In genomic region chr5:120413706-120414105, GRCh38 we compare ENCODE assay signal across 28 cellular contexts. TPM values are rescaled to one million over a fixed set of nuclear protein-coding genes. Genes with fewer than 3 reads are reported as not detected.
DNase-seq lines count a peak whose midpoint lies in the region; ATAC-seq and TF ChIP-seq lines count a peak whose summit lies in the region.
"Had no signal": no experiment of that assay in that cellular context is flagged by ENCODE, and none has a peak within 500 bp of the region (broad histone marks: within the 10 kb centered on the region; RNA-seq: fewer than 3 reads in every experiment).

No MANE protein-coding gene starts in this region.

- no peaks in the 10 kb centered on the region for H3K27me3 ChIP-seq in breast epithelium
- no peaks in the 10 kb centered on the region for H3K27me3 ChIP-seq in naive thymus-derived CD4-positive, alpha-beta T cell (ENCODE audit: control insufficient read depth in 2 of 2, insufficient read depth in 2 of 2, low read length in 2 of 2)
- H3K27me3 ChIP-seq: BE2C, cardiac muscle cell, pancreas, right lobe of liver, transverse colon had no signal

- CTCF ChIA-PET in MCF 10A (lab: Yijun Ruan, JAX): no interaction called here
- CTCF ChIA-PET in naive thymus-derived CD4-positive, alpha-beta T cell (lab: Charles Lee): no interaction called here

- intact Hi-C loops in MCF 10A (cut with micrococcal nuclease): no loop called here
- intact Hi-C loops in breast epithelium (cut with DNase I; ENCODE audit: low total_unique reads): no loop called here
- intact Hi-C loops in naive thymus-derived CD4-positive, alpha-beta T cell (cut with micrococcal nuclease): no loop called here

- no TSS peak for BruUV-seq in MCF 10A (replicated peaks; lab: Mats Ljungman, UMichigan)

- DNase-seq in MCF 10A (ENCODE audit: unreplicated experiment) (peak; percentile 13), breast epithelium (ENCODE audit: low spot score in 2 of 2) (no peak), astrocyte of the cerebellum (ENCODE audit: low read depth) (peak; percentile 90), fibroblast of the conjunctiva (ENCODE audit: low read depth) (peak; percentile 24), omental fat pad (ENCODE audit: low spot score) (no peak)
- no peak for DNase-seq in activated effector memory CD4-positive, alpha-beta T cell treated with anti-CD3 and anti-CD28 coated beads, Interleukin-2, amount 50 U/mL, for 16 hours
- DNase-seq in naive thymus-derived CD4-positive, alpha-beta T cell: no peak
- DNase-seq in activated CD4-positive, alpha-beta T cell treated with anti-CD3 and anti-CD28 coated beads, Interleukin-2, amount 50 U/mL, for 1 hour: no peak
- DNase-seq: 8988T; activated CD4-positive, alpha-beta memory T cell treated with anti-CD3 and anti-CD28 coated beads for 36 hours; activated gamma-delta T cell; activated naive CD8-positive, alpha-beta T cell treated with anti-CD3 and anti-CD28 coated beads, Interleukin-2, amount 50 U/mL, for 24 hours; BE2C; GOT3; NCI-H1417 treated with DMSO at 0.1 percent for 48 hours; NCI-H510A; pancreas; right lobe of liver; RPMI8226; T-helper 9 cell; transverse colon had no signal

- peaks cover 13% of the 10 kb centered on the region for H3K9me3 Mint-ChIP-seq in MCF 10A (ENCODE audit: unreplicated experiment)
- peaks cover 0 to 14% (median 4%) of the 10 kb centered on the region in 11 donors for H3K9me3 Mint-ChIP-seq in naive thymus-derived CD4-positive, alpha-beta T cell
- H3K9me3 Mint-ChIP-seq: activated naive CD8-positive, alpha-beta T cell treated with anti-CD3 and anti-CD28 coated beads, Interleukin-2, amount 50 U/mL, for 24 hours had no signal

- ATAC-seq in naive thymus-derived CD4-positive, alpha-beta T cell: no peak
- no peak for ATAC-seq in omental fat pad (ENCODE audit: low FRiP score)
- ATAC-seq: activated naive CD8-positive, alpha-beta T cell treated with anti-CD3 and anti-CD28 coated beads, Interleukin-2, amount 50 U/mL, for 24 hours; left lobe of liver; natural killer cell treated with Interleukin-12 subunit alpha and Interleukin-12 subunit beta and Interleukin-15 and Interleukin-18, amount 100 ng/mL, for 72 hours; pancreas; right lobe of liver; WTC11 had no signal

- no peak overlapping the region for H3K4me3 Mint-ChIP-seq in MCF 10A (ENCODE audit: unreplicated experiment)
- no peak overlapping the region for H3K4me3 Mint-ChIP-seq in naive thymus-derived CD4-positive, alpha-beta T cell
- H3K4me3 Mint-ChIP-seq: activated CD4-positive, alpha-beta memory T cell treated with anti-CD3 and anti-CD28 coated beads for 36 hours; activated naive CD8-positive, alpha-beta T cell treated with anti-CD3 and anti-CD28 coated beads, Interleukin-2, amount 50 U/mL, for 24 hours; dendritic cell treated with granulocyte-macrophage colony-stimulating factor and Interleukin-4, amounts not matched to agents 40 ng/mL and 50 ng/mL, for 4 days; mesothelial cell of epicardium; natural killer cell treated with Interleukin-12 subunit alpha and Interleukin-12 subunit beta and Interleukin-15 and Interleukin-18, amount 100 ng/mL, for 72 hours; WTC11 had no signal

- in situ Hi-C loops in astrocyte of the cerebellum (cut with HindIII; ENCODE audit: low sequenced_read_pairs): no loop called here

- H3K4me1 ChIP-seq in breast epithelium: no peaks in the 10 kb centered on the region
- no peaks in the 10 kb centered on the region for H3K4me1 ChIP-seq in naive thymus-derived CD4-positive, alpha-beta T cell (ENCODE audit: control insufficient read depth in 2 of 2, insufficient read depth in 2 of 2, low read length in 2 of 2)
- H3K4me1 ChIP-seq: BE2C, pancreas, right lobe of liver, transverse colon had no signal

- no peaks in the 10 kb centered on the region for H3K36me3 ChIP-seq in breast epithelium
- no peaks in the 10 kb centered on the region for H3K36me3 ChIP-seq in naive thymus-derived CD4-positive, alpha-beta T cell (ENCODE audit: control insufficient read depth in 2 of 3, insufficient read depth in 3 of 3, low read length in 3 of 3)
- H3K36me3 ChIP-seq: BE2C, cardiac muscle cell, pancreas, right lobe of liver, transverse colon had no signal

- TF ChIP-seq CTCF in MCF 10A (IDR thresholded peaks at IDR 0.05; ENCODE audit: unreplicated experiment) (no peak), breast epithelium (IDR thresholded peaks at IDR 0.05) (no peak), astrocyte of the cerebellum (IDR thresholded peaks at IDR 0.05; ENCODE audit: low read depth, low read length, missing control alignments) (no peak), omental fat pad (IDR thresholded peaks at IDR 0.05) (no peak)

- H3K36me3 Mint-ChIP-seq in MCF 10A (ENCODE audit: insufficient read depth, unreplicated experiment): no peaks in the 10 kb centered on the region
- no peaks in the 10 kb centered on the region for H3K36me3 Mint-ChIP-seq in naive thymus-derived CD4-positive, alpha-beta T cell
- H3K36me3 Mint-ChIP-seq: activated CD4-positive, alpha-beta memory T cell treated with anti-CD3 and anti-CD28 coated beads for 36 hours; mesothelial cell of epicardium; natural killer cell treated with Interleukin-12 subunit alpha and Interleukin-12 subunit beta and Interleukin-15 and Interleukin-18, amount 100 ng/mL, for 72 hours had no signal

- no peaks in the 10 kb centered on the region for H3K9me3 ChIP-seq in breast epithelium
- no peaks in the 10 kb centered on the region for H3K9me3 ChIP-seq in naive thymus-derived CD4-positive, alpha-beta T cell (ENCODE audit: control insufficient read depth in 2 of 3, low read length in 3 of 3)
- H3K9me3 ChIP-seq: BE2C, pancreas, right lobe of liver, transverse colon had no signal

- TF ChIP-seq POLR2A in breast epithelium (IDR thresholded peaks at IDR 0.05): no peak

- POLR2A ChIA-PET in MCF 10A (lab: Yijun Ruan, JAX): no interaction called here
- POLR2A ChIA-PET in naive thymus-derived CD4-positive, alpha-beta T cell (lab: Charles Lee): no interaction called here

- peaks cover 6% of the 10 kb centered on the region for H3K4me1 Mint-ChIP-seq in MCF 10A (ENCODE audit: insufficient read depth, unreplicated experiment)
- no peaks in the 10 kb centered on the region for H3K4me1 Mint-ChIP-seq in naive thymus-derived CD4-positive, alpha-beta T cell
- H3K4me1 Mint-ChIP-seq: activated naive CD8-positive, alpha-beta T cell treated with anti-CD3 and anti-CD28 coated beads, Interleukin-2, amount 50 U/mL, for 24 hours had no signal

- H3K4me3 ChIP-seq in breast epithelium (no peak overlapping the region), astrocyte of the cerebellum (ENCODE audit: low read depth, low read length) (no peak overlapping the region)
- no peak overlapping the region for H3K4me3 ChIP-seq in naive thymus-derived CD4-positive, alpha-beta T cell (ENCODE audit: low read length)
- H3K4me3 ChIP-seq: cardiac muscle cell, pancreas, right lobe of liver, transverse colon had no signal

- no peak overlapping the region for H3K27ac Mint-ChIP-seq in MCF 10A (ENCODE audit: low read depth, unreplicated experiment)
- H3K27ac Mint-ChIP-seq in naive thymus-derived CD4-positive, alpha-beta T cell: no peak overlapping the region
- H3K27ac Mint-ChIP-seq: activated CD4-positive, alpha-beta memory T cell treated with anti-CD3 and anti-CD28 coated beads for 36 hours; activated naive CD8-positive, alpha-beta T cell treated with anti-CD3 and anti-CD28 coated beads, Interleukin-2, amount 50 U/mL, for 24 hours; dendritic cell treated with granulocyte-macrophage colony-stimulating factor and Interleukin-4, amounts not matched to agents 40 ng/mL and 50 ng/mL, for 4 days; mesothelial cell of epicardium; natural killer cell treated with Interleukin-12 subunit alpha and Interleukin-12 subunit beta and Interleukin-15 and Interleukin-18, amount 100 ng/mL, for 72 hours; WTC11 had no signal

- no peaks in the 10 kb centered on the region for H3K27me3 Mint-ChIP-seq in MCF 10A (ENCODE audit: insufficient read depth, unreplicated experiment)
- H3K27me3 Mint-ChIP-seq in naive thymus-derived CD4-positive, alpha-beta T cell: no peaks in the 10 kb centered on the region
- H3K27me3 Mint-ChIP-seq: activated CD4-positive, alpha-beta memory T cell treated with anti-CD3 and anti-CD28 coated beads for 36 hours; activated naive CD8-positive, alpha-beta T cell treated with anti-CD3 and anti-CD28 coated beads, Interleukin-2, amount 50 U/mL, for 24 hours; dendritic cell treated with granulocyte-macrophage colony-stimulating factor and Interleukin-4, amounts not matched to agents 40 ng/mL and 50 ng/mL, for 4 days; natural killer cell treated with Interleukin-12 subunit alpha and Interleukin-12 subunit beta and Interleukin-15 and Interleukin-18, amount 100 ng/mL, for 72 hours had no signal

- no peak overlapping the region for H3K27ac ChIP-seq in breast epithelium
- no peak overlapping the region for H3K27ac ChIP-seq in naive thymus-derived CD4-positive, alpha-beta T cell (ENCODE audit: low read depth, low read length)
- H3K27ac ChIP-seq: cardiac muscle cell, HL-60, pancreas, right lobe of liver, transverse colon had no signal

RNA-seq across cellular contexts. Expression of gene PRR16, which starts 50.4 kb away (rescaled TPM):
- total RNA-seq in MCF 10A (2022) (11.9 and 18.9 TPM in 2 replicates), breast epithelium (1 to 10 TPM; 1.2 to 9.6 (median 3.6) TPM), omental fat pad (1 to 10 TPM; 1.9 to 8.4 (median 2.7) TPM)
- total RNA-seq in naive thymus-derived CD4-positive, alpha-beta T cell: not detected
- not detected for polyA plus RNA-seq in naive thymus-derived CD4-positive, alpha-beta T cell
- total RNA-seq: activated CD4-positive, alpha-beta memory T cell treated with anti-CD3 and anti-CD28 coated beads for 36 hours; left lobe of liver; natural killer cell treated with Interleukin-12 subunit alpha and Interleukin-12 subunit beta and Interleukin-15 and Interleukin-18, amount 100 ng/mL, for 72 hours had no signal

Comparison
In these comparisons a context has a peak if more than half of its experiments do, and no peak if none do; other contexts are left out.
1. DNase-seq: peak in MCF 10A (single experiment), astrocyte of the cerebellum (single experiment) and fibroblast of the conjunctiva (single experiment); none in breast epithelium (0 of 2), activated effector memory CD4-positive, alpha-beta T cell treated with anti-CD3 and anti-CD28 coated beads, Interleukin-2, amount 50 U/mL, for 16 hours (single experiment), naive thymus-derived CD4-positive, alpha-beta T cell (0 of 9), omental fat pad (single experiment) and activated CD4-positive, alpha-beta T cell treated with anti-CD3 and anti-CD28 coated beads, Interleukin-2, amount 50 U/mL, for 1 hour (single experiment).